Comparison of ENCODE assay signal across 24 cellular contexts in genomic region chr2:66730429-66730828, GRCh38.
"Had no signal": no experiment of that assay in that cellular context is flagged by ENCODE, and none has a peak within 500 bp of the region (broad histone marks: within the 10 kb centered on the region; RNA-seq: fewer than 3 reads in every experiment).

No MANE protein-coding gene starts in this region.

- H3K27ac ChIP-seq: heart left ventricle, lower lobe of right lung, parathyroid adenoma, psoas muscle, right atrium auricular region, right lobe of liver, skin epidermis, tibial nerve, uterus had no signal

- H3K36me3 ChIP-seq: heart left ventricle, lower lobe of right lung, right atrium auricular region, right lobe of liver, tibial nerve, uterus had no signal

- H3K27ac Mint-ChIP-seq: naive thymus-derived CD4-positive, alpha-beta T cell; natural killer cell treated with Interleukin-12 subunit alpha and Interleukin-12 subunit beta and Interleukin-15 and Interleukin-18, amount 100 ng/mL, for 72 hours; stimulated activated naive CD8-positive, alpha-beta T cell treated with anti-CD3 and anti-CD28 coated beads, Interleukin-15, Interleukin-2, amounts not matched to agents 100 ng/mL and 50 ng/mL, for 24 hours; type B pancreatic cell had no signal

- H3K4me3 Mint-ChIP-seq: naive thymus-derived CD4-positive, alpha-beta T cell; natural killer cell treated with Interleukin-12 subunit alpha and Interleukin-12 subunit beta and Interleukin-15 and Interleukin-18, amount 100 ng/mL, for 72 hours; neural crest cell; stimulated activated naive CD8-positive, alpha-beta T cell treated with anti-CD3 and anti-CD28 coated beads, Interleukin-15, Interleukin-2, amounts not matched to agents 100 ng/mL and 50 ng/mL, for 24 hours; type B pancreatic cell had no signal

- H3K27me3 ChIP-seq: right atrium auricular region, right lobe of liver, tibial nerve, uterus had no signal

- ATAC-seq: heart left ventricle; left lobe of liver; lower lobe of right lung; naive thymus-derived CD4-positive, alpha-beta T cell; natural killer cell treated with Interleukin-12 subunit alpha and Interleukin-12 subunit beta and Interleukin-15 and Interleukin-18, amount 100 ng/mL, for 72 hours; psoas muscle; right lobe of liver had no signal

- H3K9me3 ChIP-seq: heart left ventricle, lower lobe of right lung, psoas muscle, right atrium auricular region, right lobe of liver, tibial nerve, uterus had no signal

- H3K9ac ChIP-seq: parathyroid adenoma had no signal

- H3K4me3 ChIP-seq: heart left ventricle, lower lobe of right lung, psoas muscle, right atrium auricular region, right lobe of liver, skin epidermis, tibial nerve, uterus had no signal

- H3K9me3 Mint-ChIP-seq: natural killer cell treated with Interleukin-12 subunit alpha and Interleukin-12 subunit beta and Interleukin-15 and Interleukin-18, amount 100 ng/mL, for 72 hours; neural crest cell; stimulated activated naive CD8-positive, alpha-beta T cell treated with anti-CD3 and anti-CD28 coated beads, Interleukin-15, Interleukin-2, amounts not matched to agents 100 ng/mL and 50 ng/mL, for 24 hours had no signal

- H3K4me1 Mint-ChIP-seq: naive thymus-derived CD4-positive, alpha-beta T cell had no signal

- H3K36me3 Mint-ChIP-seq: naive thymus-derived CD4-positive, alpha-beta T cell; natural killer cell treated with Interleukin-12 subunit alpha and Interleukin-12 subunit beta and Interleukin-15 and Interleukin-18, amount 100 ng/mL, for 72 hours; type B pancreatic cell had no signal

- H3K4me1 ChIP-seq: heart left ventricle, lower lobe of right lung, parathyroid adenoma, right atrium auricular region, right lobe of liver, tibial nerve had no signal

- DNase-seq: heart left ventricle; islet precursor cell; lower lobe of right lung; mammary epithelial cell; mesenchymal stem cell; naive thymus-derived CD4-positive, alpha-beta T cell; nucleus accumbens; psoas muscle; right lobe of liver; stimulated activated CD4-positive, alpha-beta T cell treated with anti-CD3 and anti-CD28 coated beads, Interleukin-12 subunit alpha, Interleukin-12 subunit beta, amount 100 ng/mL, for 4 hours; stimulated activated CD4-positive, alpha-beta T cell treated with anti-CD3 and anti-CD28 coated beads, Interleukin-15, amount 100 ng/mL, for 24 hours; stimulated activated CD4-positive, alpha-beta T cell treated with anti-CD3 and anti-CD28 coated beads, Interleukin-2, amount 100 ng/mL, for 24 hours; stimulated activated CD4-positive, alpha-beta T cell treated with anti-CD3 and anti-CD28 coated beads, Interleukin-4, amount 100 ng/mL, for 1 hour; stimulated activated naive CD4-positive, alpha-beta T cell; uterus had no signal

- H3K27me3 Mint-ChIP-seq: naive thymus-derived CD4-positive, alpha-beta T cell; natural killer cell treated with Interleukin-12 subunit alpha and Interleukin-12 subunit beta and Interleukin-15 and Interleukin-18, amount 100 ng/mL, for 72 hours; stimulated activated naive CD8-positive, alpha-beta T cell treated with anti-CD3 and anti-CD28 coated beads, Interleukin-15, Interleukin-2, amounts not matched to agents 100 ng/mL and 50 ng/mL, for 24 hours; type B pancreatic cell had no signal
